8 cellular contexts compared by ENCODE assay signal in the genomic region with DNA sequence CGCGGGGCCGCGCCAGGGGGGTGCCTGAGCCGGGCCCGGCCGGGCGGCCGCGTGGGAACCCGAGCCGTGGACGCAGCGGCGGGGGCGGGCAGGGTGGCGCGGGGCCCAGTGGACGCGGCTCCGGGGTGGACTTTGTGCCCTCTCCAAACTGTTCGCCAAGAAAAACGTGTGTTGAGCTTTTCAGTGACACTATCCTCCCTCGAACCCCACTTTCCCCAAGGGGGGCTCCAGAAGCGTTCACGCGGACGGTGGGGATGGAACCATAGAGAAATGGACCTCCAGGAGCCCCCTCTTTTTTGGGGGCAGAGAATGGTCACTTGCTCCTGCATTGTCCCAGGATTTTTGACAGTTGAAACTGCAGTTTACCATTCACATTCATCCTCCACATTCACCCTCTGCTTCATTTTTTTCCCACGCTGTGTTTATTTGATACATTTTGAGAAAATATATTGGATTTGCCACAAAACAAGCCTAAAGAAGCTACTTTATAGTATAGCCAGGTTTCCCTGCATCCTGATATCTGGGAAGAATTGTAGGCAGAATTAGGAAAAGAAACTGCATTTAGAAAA. TPM values are rescaled to one million over a fixed set of nuclear protein-coding genes. Genes with fewer than 3 reads are reported as not detected.
DNase-seq lines count a peak whose midpoint lies in the region; ATAC-seq and TF ChIP-seq lines count a peak whose summit lies in the region.

No MANE protein-coding gene starts in this region.

- WGBS in liver: under 1% methylated on average over 29 of the region's 29 CpGs
- 0 to 2% methylated on average over 17 to 20 of the region's 29 CpGs for WGBS in tibial nerve, 2 donors

- H3K27me3 Mint-ChIP-seq in activated T-cell treated with anti-CD3 and anti-CD28 coated beads, Interleukin-2, amount 50 U/mL, for 4 hours (ENCODE audit: low read depth): no peaks in the 10 kb centered on the region

- no peak for TF ChIP-seq EP300 in tibial nerve (IDR thresholded peaks at IDR 0.05)

- H3K9me3 Mint-ChIP-seq in activated T-cell treated with anti-CD3 and anti-CD28 coated beads, Interleukin-2, amount 50 U/mL, for 4 hours: no peaks in the 10 kb centered on the region

- H3K4me1 ChIP-seq in adipocyte (ENCODE audit: control insufficient read depth, insufficient read depth, low read length) (peaks cover 31% of the 10 kb centered on the region), liver (ENCODE audit: control insufficient read depth in 4 of 4, insufficient read depth in 4 of 4, low read length in 3 of 4) (peaks cover 0 to 24% (median 3%) of the 10 kb centered on the region in 4 donors), tibial nerve (peaks cover 0 to 31% (median 17%) of the 10 kb centered on the region in 4 donors)

- H3K4me3 Mint-ChIP-seq in activated T-cell treated with anti-CD3 and anti-CD28 coated beads, Interleukin-2, amount 50 U/mL, for 4 hours: peak overlapping the region; percentile 92

- H3K36me3 ChIP-seq in adipocyte (ENCODE audit: control insufficient read depth, insufficient read depth, low read length, severe bottlenecking) (no peaks in the 10 kb centered on the region), liver (ENCODE audit: control insufficient read depth in 4 of 4, insufficient read depth in 3 of 4, low read depth in 1 of 4, low read length in 3 of 4) (no peaks in the 10 kb centered on the region), tibial nerve (no peaks in the 10 kb centered on the region)

- H3K27ac ChIP-seq in liver (ENCODE audit: low read depth in 1 of 2, low read length in 2 of 2): peak overlapping the region; percentile 100
- H3K27ac ChIP-seq in tibial nerve: peak overlapping the region in 3 of 4 donors; percentile 88 to 97 (median 97)

- H3K9me3 ChIP-seq in adipocyte (ENCODE audit: control insufficient read depth, low read length) (no peaks in the 10 kb centered on the region), liver (ENCODE audit: control insufficient read depth in 4 of 4, low read length in 3 of 4) (no peaks in the 10 kb centered on the region), tibial nerve (no peaks in the 10 kb centered on the region)

- H3K27me3 ChIP-seq in adipocyte (replicated peaks; ENCODE audit: control insufficient read depth, insufficient read depth, low read length) (no peaks in the 10 kb centered on the region), liver (ENCODE audit: control insufficient read depth in 4 of 4, insufficient read depth in 4 of 4, low read length in 3 of 4) (no peaks in the 10 kb centered on the region), tibial nerve (no peaks in the 10 kb centered on the region)

- ATAC-seq in activated T-cell treated with anti-CD3 and anti-CD28 coated beads, Interleukin-2, amount 50 U/mL, for 4 hours: no peak
- ATAC-seq in GM19023 (IDR thresholded peaks at IDR 0.05; ENCODE audit: unreplicated experiment): no peak

- peaks cover 35% of the 10 kb centered on the region for H3K4me1 Mint-ChIP-seq in activated T-cell treated with anti-CD3 and anti-CD28 coated beads, Interleukin-2, amount 50 U/mL, for 4 hours (ENCODE audit: low read depth)

- H3K4me3 ChIP-seq in adipocyte (ENCODE audit: low read length) (peak overlapping the region; percentile 80), liver (ENCODE audit: low read depth in 1 of 3, low read length in 3 of 3) (peak overlapping the region; percentile 57 to 99 (median 74)), tibial nerve (peak overlapping the region; percentile 58 to 81 (median 66))

- TF ChIP-seq CTCF in liver (IDR thresholded peaks at IDR 0.05; ENCODE audit: low read depth, low read length, missing input control) (no peak), tibial nerve (IDR thresholded peaks at IDR 0.05) (no peak)

- H3K36me3 Mint-ChIP-seq in activated T-cell treated with anti-CD3 and anti-CD28 coated beads, Interleukin-2, amount 50 U/mL, for 4 hours (ENCODE audit: insufficient read depth): peaks cover 2% of the 10 kb centered on the region

- TF ChIP-seq POLR2A in tibial nerve (IDR thresholded peaks at IDR 0.05): no peak

- H3K9ac ChIP-seq in adipocyte (ENCODE audit: low read length) (peak overlapping the region; percentile 80), liver (ENCODE audit: low read depth in 1 of 2, low read length in 2 of 2) (peak overlapping the region; percentile 96 to 100)

- DNase-seq in activated T-cell treated with anti-CD3 and anti-CD28 coated beads, Interleukin-2, amount 50 U/mL, for 4 hours: no peak
- DNase-seq in activated T-cell treated with anti-CD3 and anti-CD28 coated beads for 4 hours (no peak), adipocyte (ENCODE audit: low read depth) (no peak), tibial nerve (ENCODE audit: low spot score in 2 of 2) (no peak), dedifferentiated amniotic fluid mesenchymal stem cell (ENCODE audit: extremely low spot score) (no peak), GDM1 (lab: John Stamatoyannopoulos, UW) (no peak)

- no peak for TF ChIP-seq RAD21 in liver (IDR thresholded peaks at IDR 0.05)

TF ChIP-seq in liver, 16 proteins besides CTCF, POLR2A, EP300 and RAD21:
- TF ChIP-seq TAF1 (conservative IDR thresholded peaks at IDR 0.05): no peak
- TF ChIP-seq NR2F2 (IDR thresholded peaks at IDR 0.05): no peak
- no peak for TF ChIP-seq HNF4G (IDR thresholded peaks at IDR 0.05)
- TF ChIP-seq EGR1 (IDR thresholded peaks at IDR 0.05; ENCODE audit: low read depth in 2 of 2): peak; percentile 28 to 57
- TF ChIP-seq HNF4A (conservative IDR thresholded peaks at IDR 0.05): peak; percentile 57 to 62
- TF ChIP-seq JUND (IDR thresholded peaks at IDR 0.05): no peak
- no peak for TF ChIP-seq SP1 (IDR thresholded peaks at IDR 0.05)
- TF ChIP-seq, protein P1, sequence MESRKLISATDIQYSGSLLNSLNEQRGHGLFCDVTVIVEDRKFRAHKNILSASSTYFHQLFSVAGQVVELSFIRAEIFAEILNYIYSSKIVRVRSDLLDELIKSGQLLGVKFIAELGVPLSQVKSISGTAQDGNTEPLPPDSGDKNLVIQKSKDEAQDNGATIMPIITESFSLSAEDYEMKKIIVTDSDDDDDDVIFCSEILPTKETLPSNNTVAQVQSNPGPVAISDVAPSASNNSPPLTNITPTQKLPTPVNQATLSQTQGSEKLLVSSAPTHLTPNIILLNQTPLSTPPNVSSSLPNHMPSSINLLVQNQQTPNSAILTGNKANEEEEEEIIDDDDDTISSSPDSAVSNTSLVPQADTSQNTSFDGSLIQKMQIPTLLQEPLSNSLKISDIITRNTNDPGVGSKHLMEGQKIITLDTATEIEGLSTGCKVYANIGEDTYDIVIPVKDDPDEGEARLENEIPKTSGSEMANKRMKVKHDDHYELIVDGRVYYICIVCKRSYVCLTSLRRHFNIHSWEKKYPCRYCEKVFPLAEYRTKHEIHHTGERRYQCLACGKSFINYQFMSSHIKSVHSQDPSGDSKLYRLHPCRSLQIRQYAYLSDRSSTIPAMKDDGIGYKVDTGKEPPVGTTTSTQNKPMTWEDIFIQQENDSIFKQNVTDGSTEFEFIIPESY (IDR thresholded peaks at IDR 0.05): no peak
- no peak for TF ChIP-seq FOXA1 (IDR thresholded peaks at IDR 0.05)
- TF ChIP-seq, protein P2, sequence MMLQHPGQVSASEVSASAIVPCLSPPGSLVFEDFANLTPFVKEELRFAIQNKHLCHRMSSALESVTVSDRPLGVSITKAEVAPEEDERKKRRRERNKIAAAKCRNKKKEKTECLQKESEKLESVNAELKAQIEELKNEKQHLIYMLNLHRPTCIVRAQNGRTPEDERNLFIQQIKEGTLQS (IDR thresholded peaks at IDR 0.05): no peak
- no peak for TF ChIP-seq GABPA (IDR thresholded peaks at IDR 0.05 in 1 of 2, conservative IDR thresholded peaks at IDR 0.05 in 1 of 2)
- no peak for TF ChIP-seq FOXA2 (IDR thresholded peaks at IDR 0.05)
- TF ChIP-seq, protein P3, sequence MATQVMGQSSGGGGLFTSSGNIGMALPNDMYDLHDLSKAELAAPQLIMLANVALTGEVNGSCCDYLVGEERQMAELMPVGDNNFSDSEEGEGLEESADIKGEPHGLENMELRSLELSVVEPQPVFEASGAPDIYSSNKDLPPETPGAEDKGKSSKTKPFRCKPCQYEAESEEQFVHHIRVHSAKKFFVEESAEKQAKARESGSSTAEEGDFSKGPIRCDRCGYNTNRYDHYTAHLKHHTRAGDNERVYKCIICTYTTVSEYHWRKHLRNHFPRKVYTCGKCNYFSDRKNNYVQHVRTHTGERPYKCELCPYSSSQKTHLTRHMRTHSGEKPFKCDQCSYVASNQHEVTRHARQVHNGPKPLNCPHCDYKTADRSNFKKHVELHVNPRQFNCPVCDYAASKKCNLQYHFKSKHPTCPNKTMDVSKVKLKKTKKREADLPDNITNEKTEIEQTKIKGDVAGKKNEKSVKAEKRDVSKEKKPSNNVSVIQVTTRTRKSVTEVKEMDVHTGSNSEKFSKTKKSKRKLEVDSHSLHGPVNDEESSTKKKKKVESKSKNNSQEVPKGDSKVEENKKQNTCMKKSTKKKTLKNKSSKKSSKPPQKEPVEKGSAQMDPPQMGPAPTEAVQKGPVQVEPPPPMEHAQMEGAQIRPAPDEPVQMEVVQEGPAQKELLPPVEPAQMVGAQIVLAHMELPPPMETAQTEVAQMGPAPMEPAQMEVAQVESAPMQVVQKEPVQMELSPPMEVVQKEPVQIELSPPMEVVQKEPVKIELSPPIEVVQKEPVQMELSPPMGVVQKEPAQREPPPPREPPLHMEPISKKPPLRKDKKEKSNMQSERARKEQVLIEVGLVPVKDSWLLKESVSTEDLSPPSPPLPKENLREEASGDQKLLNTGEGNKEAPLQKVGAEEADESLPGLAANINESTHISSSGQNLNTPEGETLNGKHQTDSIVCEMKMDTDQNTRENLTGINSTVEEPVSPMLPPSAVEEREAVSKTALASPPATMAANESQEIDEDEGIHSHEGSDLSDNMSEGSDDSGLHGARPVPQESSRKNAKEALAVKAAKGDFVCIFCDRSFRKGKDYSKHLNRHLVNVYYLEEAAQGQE (IDR thresholded peaks at IDR 0.05): no peak

RNA-seq across cellular contexts. Expression of gene HIVEP1, which starts 2.8 kb away (rescaled TPM):
- 10 to 100 TPM; 24.2 to 26.1 (median 25.8) TPM for total RNA-seq in activated T-cell treated with anti-CD3 and anti-CD28 coated beads, Interleukin-2, amount 50 U/mL, for 4 hours
- total RNA-seq in liver (10 to 100 TPM in 1 of 2 donors, 1 to 10 TPM in 1; 6.0 to 27.2 TPM), tibial nerve (10 to 100 TPM; 14.9 to 30.6 (median 22.2) TPM)
- 1 to 10 TPM; 2.7 to 6.3 TPM for polyA plus RNA-seq in liver
